In the genomic region with DNA sequence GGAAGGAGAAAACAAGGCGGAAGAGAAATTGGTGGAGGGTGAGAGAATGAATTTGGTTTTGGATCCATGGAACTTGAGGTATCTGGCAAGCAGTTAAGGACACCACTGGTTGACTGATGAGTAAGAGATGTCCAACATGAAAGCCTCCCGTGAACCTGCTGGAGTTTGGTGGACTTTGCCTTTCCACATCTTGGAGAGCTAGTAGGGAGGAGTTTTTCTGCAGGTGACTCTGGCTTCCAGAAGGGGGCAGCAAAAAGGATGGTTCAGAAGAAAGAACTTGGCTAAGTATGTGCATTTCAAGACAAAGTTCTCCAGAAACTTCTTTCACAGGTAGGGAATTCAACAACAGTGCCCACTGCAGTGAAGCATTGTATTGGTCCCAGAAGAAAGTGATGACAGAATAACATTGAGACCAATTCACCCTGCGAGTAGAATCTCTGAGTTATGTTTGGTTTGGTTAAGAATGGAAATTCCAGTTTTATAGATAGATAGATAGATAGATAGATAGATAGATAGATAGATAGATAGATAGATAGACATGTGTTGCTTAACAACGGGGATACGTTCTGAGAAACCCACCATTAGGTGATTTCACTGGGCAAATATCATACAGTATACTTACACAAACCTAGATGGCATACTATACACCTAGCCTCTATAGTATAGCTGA, we compare ENCODE assay signal across 8 cellular contexts.
A peak's percentile ranks its signal among the peaks of the same experiment; 100 is the strongest.
DNase-seq lines count a peak whose midpoint lies in the region; ATAC-seq, FAIRE-seq and TF ChIP-seq lines count a peak whose summit lies in the region.

No MANE protein-coding gene starts in this region.

- TF ChIP-seq CTCF in D721Med (IDR thresholded peaks at IDR 0.05; ENCODE audit: insufficient read depth, missing control alignments) (peak; percentile 50), fibroblast of pulmonary artery (IDR thresholded peaks at IDR 0.05; ENCODE audit: low read length, missing control alignments) (peak; percentile 70)

- no peak overlapping the region for H3K4me3 ChIP-seq in fibroblast of pulmonary artery (replicated peaks; ENCODE audit: low read depth, low read length)

- no peak for DNase-seq in D721Med (ENCODE audit: insufficient read length, low spot score)
- peak; percentile 37 for DNase-seq in HCEC 1CT
- DNase-seq in RCC 7860 (ENCODE audit: low spot score), result peak; percentile 11
- DNase-seq in fibroblast of pulmonary artery (ENCODE audit: low read depth), result peak; percentile 55
- DNase-seq in DMS153 treated with DMSO at 0.1 percent for 48 hours (lab: John Stamatoyannopoulos, UW; ENCODE audit: unreplicated experiment), result no peak
- DNase-seq in GM19238 (ENCODE audit: insufficient read length, low spot score), result no peak
- DNase-seq in MV-4-11 (lab: John Stamatoyannopoulos, UW), result no peak

- no peak for ATAC-seq in GM21526 (IDR thresholded peaks at IDR 0.05; ENCODE audit: low FRiP score, unreplicated experiment)

- FAIRE-seq in D721Med (lab: Jason Lieb, UNC) (no peak), RCC 7860 (lab: Jason Lieb, UNC) (no peak)

Comparison
In these comparisons a context has a peak if more than half of its experiments do, and no peak if none do; other contexts are left out.
1. DNase-seq: peak in HCEC 1CT (single experiment), RCC 7860 (single experiment) and fibroblast of pulmonary artery (single experiment); none in D721Med (single experiment), DMS153 treated with DMSO at 0.1 percent for 48 hours (single experiment), GM19238 (single experiment) and MV-4-11 (single experiment).